Comparison of ENCODE assay signal across 22 cellular contexts in genomic region chr2:163658556-163658955, GRCh38.
DNase-seq lines count a peak whose midpoint lies in the region; ATAC-seq and TF ChIP-seq lines count a peak whose summit lies in the region.
"Had no signal": no experiment of that assay in that cellular context is flagged by ENCODE, and none has a peak within 500 bp of the region (broad histone marks: within the 10 kb centered on the region; RNA-seq: fewer than 3 reads in every experiment).

No MANE protein-coding gene starts in this region.

- no peak overlapping the region for H4K12ac ChIP-seq in trophoblast cell (ENCODE audit: low read depth, low read length)

- no peak for TF ChIP-seq POLR2A in esophagus muscularis mucosa (IDR thresholded peaks at IDR 0.05; ENCODE audit: low read depth)

- peak; percentile 22 for DNase-seq in NCI-H345 (lab: John Stamatoyannopoulos, UW)
- DNase-seq in NCI-H345 treated with DMSO at 0.1 percent for 48 hours (lab: John Stamatoyannopoulos, UW; ENCODE audit: unreplicated experiment), result no peak
- DNase-seq in NCI-H69 (lab: John Stamatoyannopoulos, UW), result peak; percentile 79
- no peak for DNase-seq in esophagus muscularis mucosa (ENCODE audit: extremely low spot score)
- DNase-seq in trophoblast cell, result no peak
- DNase-seq in natural killer cell treated with Interleukin-12 subunit alpha and Interleukin-12 subunit beta and Interleukin-15 and Interleukin-18, amount 100 ng/mL, for 72 hours (ENCODE audit: low spot score), result no peak
- no peak for DNase-seq in HUDEP-2 (lab: John Stamatoyannopoulos, UW; ENCODE audit: unreplicated experiment in 76 of 76)
- no peak for DNase-seq in AG20443 (ENCODE audit: low spot score)
- DNase-seq: activated naive CD8-positive, alpha-beta T cell treated with anti-CD3 and anti-CD28 coated beads, Interleukin-2, amount 10 ng/mL, durations not matched to agents 7 days and 5 days; caudate nucleus; effector CD4-positive, alpha-beta T cell; heart left ventricle; NCI-H1930; NCI-H526 treated with DMSO at 0.1 percent for 48 hours; psoas muscle; SK-N-SH; thyroid gland had no signal

- no peak overlapping the region for H3K4me2 ChIP-seq in trophoblast cell (ENCODE audit: low read length)
- H3K4me2 ChIP-seq: BLaER1 treated with 17β-estradiol and CSF1 and Interleukin-3, amounts not matched to agents 10 nM and 100 nM; SK-N-SH had no signal

- no peak overlapping the region for H2AK5ac ChIP-seq in trophoblast cell (ENCODE audit: low read length)

- H2AFZ ChIP-seq in trophoblast cell (ENCODE audit: insufficient read depth, low read length, poor library complexity), result no peak overlapping the region

- no peak for ATAC-seq in natural killer cell treated with Interleukin-12 subunit alpha and Interleukin-12 subunit beta and Interleukin-15 and Interleukin-18, amount 100 ng/mL, for 72 hours
- ATAC-seq: activated CD4-positive, CD25-positive, alpha-beta regulatory T cell treated with anti-CD3 and anti-CD28 coated beads, Interleukin-2, amount 50 U/mL, for 24 hours; PC-3; psoas muscle had no signal

- H3K9ac ChIP-seq in trophoblast cell (ENCODE audit: low read length), result no peak overlapping the region
- H3K9ac ChIP-seq: BLaER1 treated with 17β-estradiol and CSF1 and Interleukin-3, amounts not matched to agents 10 nM and 100 nM; SK-N-SH had no signal

- 64% methylated on average over 1 of the region's 2 CpGs for WGBS in esophagus muscularis mucosa
- WGBS in trophoblast cell (ENCODE audit: extremely low coverage, insufficient coverage, insufficient read length), result no CpG with 5 or more reads among the region's 2 CpGs

- H3K4me1 Mint-ChIP-seq in natural killer cell treated with Interleukin-12 subunit alpha and Interleukin-12 subunit beta and Interleukin-15 and Interleukin-18, amount 100 ng/mL, for 72 hours (ENCODE audit: low read depth in 2 of 2), result no peaks in the 10 kb centered on the region
- H3K4me1 Mint-ChIP-seq: activated naive CD8-positive, alpha-beta T cell treated with anti-CD3 and anti-CD28 coated beads, Interleukin-2, amount 10 ng/mL, durations not matched to agents 7 days and 5 days; memory B cell had no signal

- H3K4me3 Mint-ChIP-seq in natural killer cell treated with Interleukin-12 subunit alpha and Interleukin-12 subunit beta and Interleukin-15 and Interleukin-18, amount 100 ng/mL, for 72 hours, result no peak overlapping the region
- H3K4me3 Mint-ChIP-seq: activated naive CD8-positive, alpha-beta T cell treated with anti-CD3 and anti-CD28 coated beads, Interleukin-2, amount 10 ng/mL, durations not matched to agents 7 days and 5 days; memory B cell had no signal

- peaks cover 16% of the 10 kb centered on the region for H3K9me3 Mint-ChIP-seq in natural killer cell treated with Interleukin-12 subunit alpha and Interleukin-12 subunit beta and Interleukin-15 and Interleukin-18, amount 100 ng/mL, for 72 hours

- H3K27me3 ChIP-seq in esophagus muscularis mucosa (no peaks in the 10 kb centered on the region), trophoblast cell (ENCODE audit: insufficient read depth, low read length) (no peaks in the 10 kb centered on the region)
- H3K27me3 ChIP-seq: BLaER1 treated with 17β-estradiol and CSF1 and Interleukin-3, amounts not matched to agents 10 nM and 100 nM; heart left ventricle; MG63; thyroid gland had no signal

- TF ChIP-seq EP300 in esophagus muscularis mucosa (IDR thresholded peaks at IDR 0.05), result no peak

- peaks cover 5% of the 10 kb centered on the region for H3K79me1 ChIP-seq in trophoblast cell (ENCODE audit: low read length)

- H3K14ac ChIP-seq in trophoblast cell (ENCODE audit: low read length), result no peak overlapping the region

- H3K27ac ChIP-seq in esophagus muscularis mucosa (replicated peaks in 1 of 4) (peak overlapping the region; percentile 4 to 50 (median 36)), trophoblast cell (ENCODE audit: low read depth, low read length) (peak overlapping the region; percentile 23)
- H3K27ac ChIP-seq: BLaER1 treated with 17β-estradiol and CSF1 and Interleukin-3, amounts not matched to agents 10 nM and 100 nM; psoas muscle; thyroid gland had no signal

- H3K36me3 ChIP-seq in esophagus muscularis mucosa (no peaks in the 10 kb centered on the region), trophoblast cell (ENCODE audit: control insufficient read depth in 1 of 2, insufficient read depth in 2 of 2, low read length in 2 of 2) (no peaks in the 10 kb centered on the region)
- H3K36me3 ChIP-seq: BLaER1 treated with 17β-estradiol and CSF1 and Interleukin-3, amounts not matched to agents 10 nM and 100 nM; heart left ventricle; MG63; thyroid gland had no signal

- no peak overlapping the region for H2BK5ac ChIP-seq in trophoblast cell (ENCODE audit: low read depth, low read length, poor library complexity)

- peaks cover 2% of the 10 kb centered on the region for H3K79me2 ChIP-seq in trophoblast cell (ENCODE audit: control insufficient read depth, insufficient read depth, low read length, poor library complexity)

- H3K4ac ChIP-seq in trophoblast cell (ENCODE audit: low read depth, low read length), result no peak overlapping the region

- no peak overlapping the region for H3K18ac ChIP-seq in trophoblast cell (ENCODE audit: low read length)

- intact Hi-C loops in esophagus muscularis mucosa (cut with DNase I), result no loop called here

- no peak overlapping the region for H3K23ac ChIP-seq in trophoblast cell (ENCODE audit: low read length)

- no peaks in the 10 kb centered on the region for H3K9me3 ChIP-seq in esophagus muscularis mucosa
- no peaks in the 10 kb centered on the region for H3K9me3 ChIP-seq in trophoblast cell (ENCODE audit: insufficient read depth, low read depth, low read length)
- H3K9me3 ChIP-seq: heart left ventricle, MG63, psoas muscle, SK-N-SH, thyroid gland had no signal

- no peaks in the 10 kb centered on the region for H3K36me3 Mint-ChIP-seq in natural killer cell treated with Interleukin-12 subunit alpha and Interleukin-12 subunit beta and Interleukin-15 and Interleukin-18, amount 100 ng/mL, for 72 hours
- H3K36me3 Mint-ChIP-seq: activated naive CD8-positive, alpha-beta T cell treated with anti-CD3 and anti-CD28 coated beads, Interleukin-2, amount 10 ng/mL, durations not matched to agents 7 days and 5 days; memory B cell had no signal

- H3K27ac Mint-ChIP-seq in natural killer cell treated with Interleukin-12 subunit alpha and Interleukin-12 subunit beta and Interleukin-15 and Interleukin-18, amount 100 ng/mL, for 72 hours, result no peak overlapping the region
- H3K27ac Mint-ChIP-seq: activated naive CD8-positive, alpha-beta T cell treated with anti-CD3 and anti-CD28 coated beads, Interleukin-2, amount 10 ng/mL, durations not matched to agents 7 days and 5 days; memory B cell had no signal

- H2BK120ac ChIP-seq in trophoblast cell (ENCODE audit: insufficient read depth, low read length, poor library complexity), result no peak overlapping the region

- peaks cover 15 to 83% (median 49%) of the 10 kb centered on the region in 4 donors for H3K4me1 ChIP-seq in esophagus muscularis mucosa
- peaks cover 8 to 21% of the 10 kb centered on the region in 2 experiments for H3K4me1 ChIP-seq in trophoblast cell (ENCODE audit: control insufficient read depth in 1 of 2, insufficient read depth in 2 of 2, low read length in 2 of 2)
- H3K4me1 ChIP-seq: BLaER1 treated with 17β-estradiol and CSF1 and Interleukin-3, amounts not matched to agents 10 nM and 100 nM; psoas muscle; thyroid gland had no signal

- H4K91ac ChIP-seq in trophoblast cell (ENCODE audit: low read depth, low read length), result no peak overlapping the region

- H3K27me3 Mint-ChIP-seq in natural killer cell treated with Interleukin-12 subunit alpha and Interleukin-12 subunit beta and Interleukin-15 and Interleukin-18, amount 100 ng/mL, for 72 hours, result no peaks in the 10 kb centered on the region
- H3K27me3 Mint-ChIP-seq: activated naive CD8-positive, alpha-beta T cell treated with anti-CD3 and anti-CD28 coated beads, Interleukin-2, amount 10 ng/mL, durations not matched to agents 7 days and 5 days; memory B cell had no signal

- H3K4me3 ChIP-seq in esophagus muscularis mucosa (no peak overlapping the region), trophoblast cell (ENCODE audit: low read depth, low read length) (no peak overlapping the region)
- H3K4me3 ChIP-seq: BLaER1 treated with 17β-estradiol and CSF1 and Interleukin-3, amounts not matched to agents 10 nM and 100 nM; heart left ventricle; MG63; psoas muscle; thyroid gland had no signal

- no peak overlapping the region for H4K8ac ChIP-seq in trophoblast cell (ENCODE audit: low read depth, low read length)

- no peak overlapping the region for H2BK12ac ChIP-seq in trophoblast cell (ENCODE audit: low read length)

- TF ChIP-seq CTCF in esophagus muscularis mucosa (IDR thresholded peaks at IDR 0.05), result no peak

Comparison
In these comparisons a context has a peak if more than half of its experiments do, and no peak if none do; other contexts are left out.
1. DNase-seq: peak in NCI-H345 (single experiment) and NCI-H69 (single experiment); none in NCI-H345 treated with DMSO at 0.1 percent for 48 hours (single experiment), esophagus muscularis mucosa (single experiment), trophoblast cell (0 of 2), natural killer cell treated with Interleukin-12 subunit alpha and Interleukin-12 subunit beta and Interleukin-15 and Interleukin-18, amount 100 ng/mL, for 72 hours (single experiment), HUDEP-2 (0 of 76) and AG20443 (single experiment).